In genomic region chr12:7176595-7176994, GRCh38 we compare ENCODE assay signal across 7 cellular contexts.
"Had no signal": no experiment of that assay in that cellular context is flagged by ENCODE, and none has a peak within 500 bp of the region (broad histone marks: within the 10 kb centered on the region; RNA-seq: fewer than 3 reads in every experiment).

No MANE protein-coding gene starts in this region.

- H3K4me3 Mint-ChIP-seq: GM23338, H9 had no signal

- FAIRE-seq: H1, H54, HTR-8/SVneo had no signal

- H3K4me1 Mint-ChIP-seq: GM23338, H9 had no signal

- H2AFZ ChIP-seq: GM23338 had no signal

- H3K4me3 ChIP-seq: GM23338 had no signal

- DNase-seq: H9, HCEC 1CT, KBM-7 had no signal

- ATAC-seq: GM23338 had no signal

- H3K4me2 ChIP-seq: GM23338 had no signal

- H3K27ac Mint-ChIP-seq: GM23338, H9 had no signal
